Comparison of ENCODE assay signal across 13 cellular contexts in genomic region chr17:55275894-55276804, GRCh38. TPM values are rescaled to one million over a fixed set of nuclear protein-coding genes. Genes with fewer than 3 reads are reported as not detected.
DNase-seq lines count a peak whose midpoint lies in the region; ATAC-seq, FAIRE-seq and TF ChIP-seq lines count a peak whose summit lies in the region.
"Had no signal": no experiment of that assay in that cellular context is flagged by ENCODE, and none has a peak within 500 bp of the region (broad histone marks: within the 10 kb centered on the region; RNA-seq: fewer than 3 reads in every experiment).

No MANE protein-coding gene starts in this region.

- 74% methylated on average over 7 of the region's 7 CpGs for WGBS in liver
- 73 to 91% methylated on average over 4 to 7 of the region's 7 CpGs for whole genome bisulfite sequencing in transverse colon (ENCODE audit: low coverage in 1 of 2), 2 donors

- intact Hi-C loops in transverse colon (cut with DNase I; ENCODE audit: low total_unique reads) = no loop called here

- TF ChIP-seq CTCF in bronchial epithelial cell (IDR thresholded peaks at IDR 0.05; ENCODE audit: insufficient read depth, low read length, severe bottlenecking) (no peak), liver (IDR thresholded peaks at IDR 0.05; ENCODE audit: low read depth, low read length, missing input control) (no peak), transverse colon (IDR thresholded peaks at IDR 0.05) (no peak)

- no peak overlapping the region for H3K9ac ChIP-seq in liver (ENCODE audit: low read depth in 1 of 2, low read length in 2 of 2)

- H3K27me3 ChIP-seq in bronchial epithelial cell (ENCODE audit: control insufficient read depth, insufficient read depth, low read length) (no peaks in the 10 kb centered on the region), liver (ENCODE audit: control insufficient read depth in 4 of 4, insufficient read depth in 4 of 4, low read length in 3 of 4) (no peaks in the 10 kb centered on the region), transverse colon (no peaks in the 10 kb centered on the region)

- in situ Hi-C loops in transverse colon (cut with MboI; ENCODE audit: low pct_ligation_motif_present in 1 of 4, low pct_unique_long_range_greater_than_20kb in 1 of 4, low sequenced_read_pairs in 3 of 4) = no loop called here

- H3K4me1 ChIP-seq in liver (ENCODE audit: control insufficient read depth in 4 of 4, insufficient read depth in 4 of 4, low read length in 3 of 4) (peaks cover 9 to 61% (median 52%) of the 10 kb centered on the region in 4 donors), transverse colon (peaks cover 7 to 43% (median 13%) of the 10 kb centered on the region in 4 donors)

- H3K36me3 ChIP-seq in bronchial epithelial cell (ENCODE audit: control insufficient read depth, insufficient read depth, low read length) = no peaks in the 10 kb centered on the region
- H3K36me3 ChIP-seq in liver (ENCODE audit: control insufficient read depth in 4 of 4, insufficient read depth in 3 of 4, low read depth in 1 of 4, low read length in 3 of 4) = peaks cover 0 to 8% (median 0%) of the 10 kb centered on the region in 4 donors
- H3K36me3 ChIP-seq in transverse colon = no peaks in the 10 kb centered on the region

- FAIRE-seq in bronchial epithelial cell (lab: Jason Lieb, UNC) (no peak), urothelium cell line (lab: Jason Lieb, UNC) (no peak)
- FAIRE-seq: endothelial cell of umbilical vein had no signal

- peak; percentile 81 for DNase-seq in NCI-H446 treated with DMSO at 0.1 percent for 48 hours (lab: John Stamatoyannopoulos, UW)
- DNase-seq in bronchial epithelial cell (ENCODE audit: low read depth) = peak; percentile 76
- DNase-seq in transverse colon = no peak
- DNase-seq in HK-2 (ENCODE audit: unreplicated experiment) = no peak
- DNase-seq in urothelium cell line (ENCODE audit: low spot score) = no peak
- DNase-seq: activated CD4-positive, alpha-beta T cell treated with anti-CD3 and anti-CD28 coated beads for 4 hours; CD8-positive, alpha-beta T cell; KG1; NCI-H2171 had no signal

- H3K4me3 ChIP-seq in bronchial epithelial cell (ENCODE audit: low read depth, low read length) (no peak overlapping the region), liver (ENCODE audit: low read depth in 1 of 3, low read length in 3 of 3) (no peak overlapping the region), transverse colon (no peak overlapping the region)

- TF ChIP-seq EP300 in transverse colon (IDR thresholded peaks at IDR 0.05; ENCODE audit: low read depth) = no peak

- ATAC-seq in HG02981 (IDR thresholded peaks at IDR 0.05; ENCODE audit: unreplicated experiment) = no peak
- no peak for ATAC-seq in GM18909 (IDR thresholded peaks at IDR 0.05; ENCODE audit: poor library complexity, unreplicated experiment)
- ATAC-seq: CD8-positive, alpha-beta T cell had no signal

- H3K9me3 ChIP-seq in liver (ENCODE audit: control insufficient read depth in 4 of 4, low read length in 3 of 4) (no peaks in the 10 kb centered on the region), transverse colon (no peaks in the 10 kb centered on the region)

- peak overlapping the region in 1 of 2 donors; percentile 55 for H3K27ac ChIP-seq in liver (ENCODE audit: low read depth in 1 of 2, low read length in 2 of 2)
- H3K27ac ChIP-seq in transverse colon = peak overlapping the region; percentile 17 to 79 (median 54)

- TF ChIP-seq POLR2A in transverse colon (IDR thresholded peaks at IDR 0.05) = no peak

- no peak for TF ChIP-seq RAD21 in liver (IDR thresholded peaks at IDR 0.05)

TF ChIP-seq in liver, 16 proteins besides CTCF, POLR2A, EP300 and RAD21:
- TF ChIP-seq FOXA1 (IDR thresholded peaks at IDR 0.05) (no peak), HNF4A (conservative IDR thresholded peaks at IDR 0.05) (peak in 1 of 2 donors; percentile 26), YY1 (IDR thresholded peaks at IDR 0.05) (no peak), NR2F2 (IDR thresholded peaks at IDR 0.05) (peak; percentile 20)

RNA-seq across cellular contexts. Expression of gene HLF, which starts 11.4 kb away (rescaled TPM):
- 0.26 and 0.51 TPM in 2 replicates for total RNA-seq in bronchial epithelial cell
- total RNA-seq in liver = 10 to 100 TPM in 1 of 2 donors, 1 to 10 TPM in 1; 8.0 to 59.3 TPM
- 10 to 100 TPM; 23.5 to 25.7 TPM for polyA plus RNA-seq in liver
- 10 to 100 TPM in 3 of 4 donors, 1 to 10 TPM in 1; 8.5 to 17.5 (median 13.3) TPM for total RNA-seq in transverse colon
- total RNA-seq: endothelial cell of umbilical vein had no signal
- polyA plus RNA-seq: endothelial cell of umbilical vein had no signal

Comparison
In these comparisons a context has a peak if more than half of its experiments do, and no peak if none do; other contexts are left out.
1. DNase-seq: peak in NCI-H446 treated with DMSO at 0.1 percent for 48 hours (single experiment) and bronchial epithelial cell (single experiment); none in transverse colon (single experiment), HK-2 (single experiment) and urothelium cell line (single experiment).